ENCODE assay signal across 19 cellular contexts in genomic region chr6:135658916-135659315, GRCh38.
DNase-seq lines count a peak whose midpoint lies in the region; ATAC-seq, FAIRE-seq and TF ChIP-seq lines count a peak whose summit lies in the region.
"Had no signal": no experiment of that assay in that cellular context is flagged by ENCODE, and none has a peak within 500 bp of the region (broad histone marks: within the 10 kb centered on the region; RNA-seq: fewer than 3 reads in every experiment).

No MANE protein-coding gene starts in this region.

- H3K4me3 Mint-ChIP-seq in memory B cell: no peak overlapping the region
- H3K4me3 Mint-ChIP-seq: B cell; CD4-positive, CD25-positive, alpha-beta regulatory T cell; CD8-positive, alpha-beta T cell had no signal

- ATAC-seq in memory B cell (ENCODE audit: low read depth) (peak; percentile 60), GM18517 (IDR thresholded peaks at IDR 0.05; ENCODE audit: unreplicated experiment) (no peak)
- ATAC-seq: CD8-positive, alpha-beta T cell had no signal

- no peak for FAIRE-seq in GM19239 (lab: Jason Lieb, UNC)
- FAIRE-seq: A204.1, GM12891, H1 had no signal

- H3K27ac Mint-ChIP-seq in memory B cell: no peak overlapping the region
- H3K27ac Mint-ChIP-seq: B cell; CD4-positive, CD25-positive, alpha-beta regulatory T cell; CD8-positive, alpha-beta T cell had no signal

- H3K27me3 Mint-ChIP-seq in memory B cell: peaks cover 3% of the 10 kb centered on the region
- H3K27me3 Mint-ChIP-seq: CD4-positive, CD25-positive, alpha-beta regulatory T cell had no signal

- H3K9me3 Mint-ChIP-seq in memory B cell: peaks cover 7% of the 10 kb centered on the region

- H3K4me1 Mint-ChIP-seq in memory B cell: peaks cover 4% of the 10 kb centered on the region
- H3K4me1 Mint-ChIP-seq: CD4-positive, CD25-positive, alpha-beta regulatory T cell had no signal

- H3K36me3 Mint-ChIP-seq in memory B cell: peaks cover 3% of the 10 kb centered on the region
- H3K36me3 Mint-ChIP-seq: CD4-positive, CD25-positive, alpha-beta regulatory T cell; CD8-positive, alpha-beta T cell had no signal

- DNase-seq in NCI-H2171 treated with DMSO at 0.1 percent for 48 hours (lab: John Stamatoyannopoulos, UW) (peak; percentile 37), NCI-H2171 (lab: John Stamatoyannopoulos, UW) (no peak), GM20000 (ENCODE audit: low spot score) (peak; percentile 10), memory B cell (ENCODE audit: low spot score in 2 of 2) (no peak), GM19239 (ENCODE audit: insufficient read length, low spot score) (no peak)
- DNase-seq: Caco-2; CD4-positive, CD25-positive, alpha-beta regulatory T cell; CD8-positive, alpha-beta T cell; DMS79; EL; GDM1; GM23248; H7; HCEC 1CT had no signal

- no peak for TF ChIP-seq CTCF in GM20000 (IDR thresholded peaks at IDR 0.05; ENCODE audit: extremely low read depth, missing control alignments)

Comparison
In these comparisons a context has a peak if more than half of its experiments do, and no peak if none do; other contexts are left out.
1. DNase-seq: peak in NCI-H2171 treated with DMSO at 0.1 percent for 48 hours (single experiment) and GM20000 (single experiment); none in NCI-H2171 (single experiment), memory B cell (0 of 2) and GM19239 (single experiment).